Comparison of ENCODE assay signal across 8 cellular contexts in genomic region chr4:34318773-34319172, GRCh38.
"Had no signal": no experiment of that assay in that cellular context is flagged by ENCODE, and none has a peak within 500 bp of the region (broad histone marks: within the 10 kb centered on the region; RNA-seq: fewer than 3 reads in every experiment).

No MANE protein-coding gene starts in this region.

- ATAC-seq: HCT116, HepG2 had no signal

- H3K4me3 ChIP-seq: GM23248, HAP-1 had no signal

- H3K36me3 ChIP-seq: HAP-1 had no signal

- H2AFZ ChIP-seq: GM23248 had no signal

- DNase-seq: GM23248, GOT3, H7, HFFc6 had no signal

- H3K9me3 ChIP-seq: HAP-1 had no signal

- H3K9ac ChIP-seq: GM23248 had no signal

- H3K27ac ChIP-seq: GM23248, HL-60 had no signal
